In the genomic region with DNA sequence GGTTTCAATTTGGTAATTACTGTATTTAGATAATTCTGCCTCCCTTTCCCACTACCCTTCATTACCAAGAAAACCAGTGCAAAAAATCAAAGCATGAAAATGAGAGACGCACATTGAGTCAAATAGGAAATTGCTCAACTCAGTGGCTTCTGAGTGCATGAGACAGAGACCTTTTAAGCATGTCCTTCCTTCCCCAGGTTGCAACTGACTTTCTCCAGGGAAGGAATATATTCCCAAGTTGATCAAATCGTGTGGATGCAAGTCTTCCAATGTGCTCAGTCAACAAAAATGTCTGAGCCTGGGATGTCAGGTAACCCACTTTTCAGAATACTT, we compare ENCODE assay signal across 1 cellular context.
TF ChIP-seq lines count a peak whose summit lies in the region.

No MANE protein-coding gene starts in this region.

TF ChIP-seq in GM23338, 12 proteins besides CTCF, POLR2A, EP300 and RAD21:
- TF ChIP-seq, protein P1, sequence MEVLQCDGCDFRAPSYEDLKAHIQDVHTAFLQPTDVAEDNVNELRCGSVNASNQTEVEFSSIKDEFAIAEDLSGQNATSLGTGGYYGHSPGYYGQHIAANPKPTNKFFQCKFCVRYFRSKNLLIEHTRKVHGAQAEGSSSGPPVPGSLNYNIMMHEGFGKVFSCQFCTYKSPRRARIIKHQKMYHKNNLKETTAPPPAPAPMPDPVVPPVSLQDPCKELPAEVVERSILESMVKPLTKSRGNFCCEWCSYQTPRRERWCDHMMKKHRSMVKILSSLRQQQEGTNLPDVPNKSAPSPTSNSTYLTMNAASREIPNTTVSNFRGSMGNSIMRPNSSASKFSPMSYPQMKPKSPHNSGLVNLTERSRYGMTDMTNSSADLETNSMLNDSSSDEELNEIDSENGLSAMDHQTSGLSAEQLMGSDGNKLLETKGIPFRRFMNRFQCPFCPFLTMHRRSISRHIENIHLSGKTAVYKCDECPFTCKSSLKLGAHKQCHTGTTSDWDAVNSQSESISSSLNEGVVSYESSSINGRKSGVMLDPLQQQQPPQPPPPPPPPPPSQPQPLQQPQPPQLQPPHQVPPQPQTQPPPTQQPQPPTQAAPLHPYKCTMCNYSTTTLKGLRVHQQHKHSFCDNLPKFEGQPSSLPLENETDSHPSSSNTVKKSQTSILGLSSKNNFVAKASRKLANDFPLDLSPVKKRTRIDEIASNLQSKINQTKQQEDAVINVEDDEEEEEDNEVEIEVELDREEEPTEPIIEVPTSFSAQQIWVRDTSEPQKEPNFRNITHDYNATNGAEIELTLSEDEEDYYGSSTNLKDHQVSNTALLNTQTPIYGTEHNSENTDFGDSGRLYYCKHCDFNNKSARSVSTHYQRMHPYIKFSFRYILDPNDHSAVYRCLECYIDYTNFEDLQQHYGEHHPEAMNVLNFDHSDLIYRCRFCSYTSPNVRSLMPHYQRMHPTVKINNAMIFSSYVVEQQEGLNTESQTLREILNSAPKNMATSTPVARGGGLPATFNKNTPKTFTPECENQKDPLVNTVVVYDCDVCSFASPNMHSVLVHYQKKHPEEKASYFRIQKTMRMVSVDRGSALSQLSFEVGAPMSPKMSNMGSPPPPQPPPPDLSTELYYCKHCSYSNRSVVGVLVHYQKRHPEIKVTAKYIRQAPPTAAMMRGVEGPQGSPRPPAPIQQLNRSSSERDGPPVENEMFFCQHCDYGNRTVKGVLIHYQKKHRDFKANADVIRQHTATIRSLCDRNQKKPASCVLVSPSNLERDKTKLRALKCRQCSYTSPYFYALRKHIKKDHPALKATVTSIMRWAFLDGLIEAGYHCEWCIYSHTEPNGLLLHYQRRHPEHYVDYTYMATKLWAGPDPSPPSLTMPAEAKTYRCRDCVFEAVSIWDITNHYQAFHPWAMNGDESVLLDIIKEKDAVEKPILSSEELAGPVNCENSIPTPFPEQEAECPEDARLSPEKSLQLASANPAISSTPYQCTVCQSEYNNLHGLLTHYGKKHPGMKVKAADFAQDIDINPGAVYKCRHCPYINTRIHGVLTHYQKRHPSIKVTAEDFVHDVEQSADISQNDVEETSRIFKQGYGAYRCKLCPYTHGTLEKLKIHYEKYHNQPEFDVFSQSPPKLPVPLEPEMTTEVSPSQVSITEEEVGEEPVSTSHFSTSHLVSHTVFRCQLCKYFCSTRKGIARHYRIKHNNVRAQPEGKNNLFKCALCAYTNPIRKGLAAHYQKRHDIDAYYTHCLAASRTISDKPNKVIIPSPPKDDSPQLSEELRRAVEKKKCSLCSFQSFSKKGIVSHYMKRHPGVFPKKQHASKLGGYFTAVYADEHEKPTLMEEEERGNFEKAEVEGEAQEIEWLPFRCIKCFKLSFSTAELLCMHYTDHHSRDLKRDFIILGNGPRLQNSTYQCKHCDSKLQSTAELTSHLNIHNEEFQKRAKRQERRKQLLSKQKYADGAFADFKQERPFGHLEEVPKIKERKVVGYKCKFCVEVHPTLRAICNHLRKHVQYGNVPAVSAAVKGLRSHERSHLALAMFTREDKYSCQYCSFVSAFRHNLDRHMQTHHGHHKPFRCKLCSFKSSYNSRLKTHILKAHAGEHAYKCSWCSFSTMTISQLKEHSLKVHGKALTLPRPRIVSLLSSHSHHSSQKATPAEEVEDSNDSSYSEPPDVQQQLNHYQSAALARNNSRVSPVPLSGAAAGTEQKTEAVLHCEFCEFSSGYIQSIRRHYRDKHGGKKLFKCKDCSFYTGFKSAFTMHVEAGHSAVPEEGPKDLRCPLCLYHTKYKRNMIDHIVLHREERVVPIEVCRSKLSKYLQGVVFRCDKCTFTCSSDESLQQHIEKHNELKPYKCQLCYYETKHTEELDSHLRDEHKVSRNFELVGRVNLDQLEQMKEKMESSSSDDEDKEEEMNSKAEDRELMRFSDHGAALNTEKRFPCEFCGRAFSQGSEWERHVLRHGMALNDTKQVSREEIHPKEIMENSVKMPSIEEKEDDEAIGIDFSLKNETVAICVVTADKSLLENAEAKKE (CRISPR knock-in tag; IDR thresholded peaks at IDR 0.05): no peak
- TF ChIP-seq EZH2phosphoT487 (IDR thresholded peaks at IDR 0.05; ENCODE audit: unreplicated experiment) (no peak), CREB1 (CRISPR knock-in tag; IDR thresholded peaks at IDR 0.05; ENCODE audit: low read depth) (no peak), EZH2 (IDR thresholded peaks at IDR 0.05; ENCODE audit: low read depth, unreplicated experiment) (no peak), POLR2AphosphoS5 (IDR thresholded peaks at IDR 0.05; ENCODE audit: low read depth) (no peak), NANOG (IDR thresholded peaks at IDR 0.05; ENCODE audit: borderline replicate concordance) (no peak), ZNF331 (CRISPR knock-in tag; IDR thresholded peaks at IDR 0.05; ENCODE audit: low read depth) (no peak), ZNF114 (CRISPR knock-in tag; IDR thresholded peaks at IDR 0.05) (no peak), STAT1 (IDR thresholded peaks at IDR 0.05; ENCODE audit: unreplicated experiment) (no peak), REST (IDR thresholded peaks at IDR 0.05; ENCODE audit: unreplicated experiment) (no peak)
- TF ChIP-seq, protein P2, sequence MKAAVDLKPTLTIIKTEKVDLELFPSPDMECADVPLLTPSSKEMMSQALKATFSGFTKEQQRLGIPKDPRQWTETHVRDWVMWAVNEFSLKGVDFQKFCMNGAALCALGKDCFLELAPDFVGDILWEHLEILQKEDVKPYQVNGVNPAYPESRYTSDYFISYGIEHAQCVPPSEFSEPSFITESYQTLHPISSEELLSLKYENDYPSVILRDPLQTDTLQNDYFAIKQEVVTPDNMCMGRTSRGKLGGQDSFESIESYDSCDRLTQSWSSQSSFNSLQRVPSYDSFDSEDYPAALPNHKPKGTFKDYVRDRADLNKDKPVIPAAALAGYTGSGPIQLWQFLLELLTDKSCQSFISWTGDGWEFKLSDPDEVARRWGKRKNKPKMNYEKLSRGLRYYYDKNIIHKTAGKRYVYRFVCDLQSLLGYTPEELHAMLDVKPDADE (IDR thresholded peaks at IDR 0.05): no peak
